In the genomic region with DNA sequence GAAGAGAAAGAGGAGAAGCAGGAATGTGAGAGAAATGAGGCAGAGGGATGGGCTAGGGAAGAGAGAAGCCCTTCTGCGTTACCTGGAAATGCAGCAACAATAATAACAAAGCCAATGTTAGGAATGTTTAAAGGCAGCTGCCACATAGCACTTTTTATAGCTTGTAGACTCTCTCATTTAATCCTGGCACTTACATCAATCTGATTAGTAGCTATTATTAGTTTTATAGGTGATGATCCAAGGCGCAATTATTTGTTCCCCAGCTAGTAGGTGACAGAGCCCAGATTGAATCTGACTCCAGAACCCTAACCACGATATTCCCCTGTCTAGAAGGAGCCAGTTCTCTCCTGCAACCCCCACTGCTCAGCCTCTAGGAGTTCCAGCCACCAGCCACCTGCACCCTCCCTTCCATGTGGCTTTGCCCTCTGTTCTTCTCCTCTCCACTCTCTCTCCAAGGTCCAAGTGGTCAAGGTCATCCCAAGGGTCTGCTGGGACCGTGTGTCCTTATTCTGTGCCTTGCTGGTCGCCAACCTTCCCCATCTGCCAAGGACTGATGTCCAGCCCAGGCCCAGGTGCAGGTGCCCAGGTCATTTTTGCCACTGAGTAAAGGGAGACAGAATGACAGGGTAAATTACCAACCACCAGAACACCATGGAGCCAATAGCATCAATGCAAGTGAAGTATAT, we compare ENCODE assay signal across 1 cellular context.
TF ChIP-seq lines count a peak whose summit lies in the region.

No MANE protein-coding gene starts in this region.

TF ChIP-seq in A549, 52 proteins besides CTCF, POLR2A, EP300 and RAD21:
- TF ChIP-seq, protein P1, sequence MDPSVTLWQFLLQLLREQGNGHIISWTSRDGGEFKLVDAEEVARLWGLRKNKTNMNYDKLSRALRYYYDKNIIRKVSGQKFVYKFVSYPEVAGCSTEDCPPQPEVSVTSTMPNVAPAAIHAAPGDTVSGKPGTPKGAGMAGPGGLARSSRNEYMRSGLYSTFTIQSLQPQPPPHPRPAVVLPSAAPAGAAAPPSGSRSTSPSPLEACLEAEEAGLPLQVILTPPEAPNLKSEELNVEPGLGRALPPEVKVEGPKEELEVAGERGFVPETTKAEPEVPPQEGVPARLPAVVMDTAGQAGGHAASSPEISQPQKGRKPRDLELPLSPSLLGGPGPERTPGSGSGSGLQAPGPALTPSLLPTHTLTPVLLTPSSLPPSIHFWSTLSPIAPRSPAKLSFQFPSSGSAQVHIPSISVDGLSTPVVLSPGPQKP (IDR thresholded peaks at IDR 0.05; ENCODE audit: low read depth, low read length): no peak
- no peak for TF ChIP-seq SMC3 (IDR thresholded peaks at IDR 0.05)
- no peak for TF ChIP-seq PHF8 (IDR thresholded peaks at IDR 0.05; ENCODE audit: borderline replicate concordance, low read depth)
- TF ChIP-seq, protein P2, sequence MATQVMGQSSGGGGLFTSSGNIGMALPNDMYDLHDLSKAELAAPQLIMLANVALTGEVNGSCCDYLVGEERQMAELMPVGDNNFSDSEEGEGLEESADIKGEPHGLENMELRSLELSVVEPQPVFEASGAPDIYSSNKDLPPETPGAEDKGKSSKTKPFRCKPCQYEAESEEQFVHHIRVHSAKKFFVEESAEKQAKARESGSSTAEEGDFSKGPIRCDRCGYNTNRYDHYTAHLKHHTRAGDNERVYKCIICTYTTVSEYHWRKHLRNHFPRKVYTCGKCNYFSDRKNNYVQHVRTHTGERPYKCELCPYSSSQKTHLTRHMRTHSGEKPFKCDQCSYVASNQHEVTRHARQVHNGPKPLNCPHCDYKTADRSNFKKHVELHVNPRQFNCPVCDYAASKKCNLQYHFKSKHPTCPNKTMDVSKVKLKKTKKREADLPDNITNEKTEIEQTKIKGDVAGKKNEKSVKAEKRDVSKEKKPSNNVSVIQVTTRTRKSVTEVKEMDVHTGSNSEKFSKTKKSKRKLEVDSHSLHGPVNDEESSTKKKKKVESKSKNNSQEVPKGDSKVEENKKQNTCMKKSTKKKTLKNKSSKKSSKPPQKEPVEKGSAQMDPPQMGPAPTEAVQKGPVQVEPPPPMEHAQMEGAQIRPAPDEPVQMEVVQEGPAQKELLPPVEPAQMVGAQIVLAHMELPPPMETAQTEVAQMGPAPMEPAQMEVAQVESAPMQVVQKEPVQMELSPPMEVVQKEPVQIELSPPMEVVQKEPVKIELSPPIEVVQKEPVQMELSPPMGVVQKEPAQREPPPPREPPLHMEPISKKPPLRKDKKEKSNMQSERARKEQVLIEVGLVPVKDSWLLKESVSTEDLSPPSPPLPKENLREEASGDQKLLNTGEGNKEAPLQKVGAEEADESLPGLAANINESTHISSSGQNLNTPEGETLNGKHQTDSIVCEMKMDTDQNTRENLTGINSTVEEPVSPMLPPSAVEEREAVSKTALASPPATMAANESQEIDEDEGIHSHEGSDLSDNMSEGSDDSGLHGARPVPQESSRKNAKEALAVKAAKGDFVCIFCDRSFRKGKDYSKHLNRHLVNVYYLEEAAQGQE (IDR thresholded peaks at IDR 0.05): no peak
- TF ChIP-seq, protein P3, sequence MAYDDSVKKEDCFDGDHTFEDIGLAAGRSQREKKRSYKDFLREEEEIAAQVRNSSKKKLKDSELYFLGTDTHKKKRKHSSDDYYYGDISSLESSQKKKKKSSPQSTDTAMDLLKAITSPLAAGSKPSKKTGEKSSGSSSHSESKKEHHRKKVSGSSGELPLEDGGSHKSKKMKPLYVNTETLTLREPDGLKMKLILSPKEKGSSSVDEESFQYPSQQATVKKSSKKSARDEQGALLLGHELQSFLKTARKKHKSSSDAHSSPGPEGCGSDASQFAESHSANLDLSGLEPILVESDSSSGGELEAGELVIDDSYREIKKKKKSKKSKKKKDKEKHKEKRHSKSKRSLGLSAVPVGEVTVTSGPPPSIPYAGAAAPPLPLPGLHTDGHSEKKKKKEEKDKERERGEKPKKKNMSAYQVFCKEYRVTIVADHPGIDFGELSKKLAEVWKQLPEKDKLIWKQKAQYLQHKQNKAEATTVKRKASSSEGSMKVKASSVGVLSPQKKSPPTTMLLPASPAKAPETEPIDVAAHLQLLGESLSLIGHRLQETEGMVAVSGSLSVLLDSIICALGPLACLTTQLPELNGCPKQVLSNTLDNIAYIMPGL (CRISPR knock-in tag; IDR thresholded peaks at IDR 0.05; ENCODE audit: borderline replicate concordance): no peak
- no peak for TF ChIP-seq KDM1A (IDR thresholded peaks at IDR 0.05; ENCODE audit: low read depth)
- TF ChIP-seq TFCP2L1 (CRISPR knock-in tag; IDR thresholded peaks at IDR 0.05): no peak
- TF ChIP-seq, protein P4, sequence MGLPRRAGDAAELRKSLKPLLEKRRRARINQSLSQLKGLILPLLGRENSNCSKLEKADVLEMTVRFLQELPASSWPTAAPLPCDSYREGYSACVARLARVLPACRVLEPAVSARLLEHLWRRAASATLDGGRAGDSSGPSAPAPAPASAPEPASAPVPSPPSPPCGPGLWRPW (IDR thresholded peaks at IDR 0.05): no peak
- no peak for TF ChIP-seq CHD2 (IDR thresholded peaks at IDR 0.05; ENCODE audit: low read length, partially characterized antibody)
- no peak for TF ChIP-seq NR3C1 (IDR thresholded peaks at IDR 0.05)
- TF ChIP-seq EHMT2 (IDR thresholded peaks at IDR 0.05; ENCODE audit: low read depth): no peak
- no peak for TF ChIP-seq HOXB5 (CRISPR knock-in tag; IDR thresholded peaks at IDR 0.05)
- TF ChIP-seq RCOR1 (IDR thresholded peaks at IDR 0.05; ENCODE audit: low read depth, low read length): no peak
- TF ChIP-seq BHLHE40 (IDR thresholded peaks at IDR 0.05; ENCODE audit: low read depth, low read length): no peak
- TF ChIP-seq ESRRA (IDR thresholded peaks at IDR 0.05; ENCODE audit: borderline replicate concordance, low read length): no peak
- TF ChIP-seq, protein P5, sequence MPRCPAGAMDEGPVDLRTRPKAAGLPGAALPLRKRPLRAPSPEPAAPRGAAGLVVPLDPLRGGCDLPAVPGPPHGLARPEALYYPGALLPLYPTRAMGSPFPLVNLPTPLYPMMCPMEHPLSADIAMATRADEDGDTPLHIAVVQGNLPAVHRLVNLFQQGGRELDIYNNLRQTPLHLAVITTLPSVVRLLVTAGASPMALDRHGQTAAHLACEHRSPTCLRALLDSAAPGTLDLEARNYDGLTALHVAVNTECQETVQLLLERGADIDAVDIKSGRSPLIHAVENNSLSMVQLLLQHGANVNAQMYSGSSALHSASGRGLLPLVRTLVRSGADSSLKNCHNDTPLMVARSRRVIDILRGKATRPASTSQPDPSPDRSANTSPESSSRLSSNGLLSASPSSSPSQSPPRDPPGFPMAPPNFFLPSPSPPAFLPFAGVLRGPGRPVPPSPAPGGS (IDR thresholded peaks at IDR 0.05): no peak
- no peak for TF ChIP-seq HOXB13 (CRISPR knock-in tag; IDR thresholded peaks at IDR 0.05; ENCODE audit: low read depth)
- TF ChIP-seq, protein P6, sequence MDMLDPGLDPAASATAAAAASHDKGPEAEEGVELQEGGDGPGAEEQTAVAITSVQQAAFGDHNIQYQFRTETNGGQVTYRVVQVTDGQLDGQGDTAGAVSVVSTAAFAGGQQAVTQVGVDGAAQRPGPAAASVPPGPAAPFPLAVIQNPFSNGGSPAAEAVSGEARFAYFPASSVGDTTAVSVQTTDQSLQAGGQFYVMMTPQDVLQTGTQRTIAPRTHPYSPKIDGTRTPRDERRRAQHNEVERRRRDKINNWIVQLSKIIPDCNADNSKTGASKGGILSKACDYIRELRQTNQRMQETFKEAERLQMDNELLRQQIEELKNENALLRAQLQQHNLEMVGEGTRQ (IDR thresholded peaks at IDR 0.05): no peak
- no peak for TF ChIP-seq HOXA7 (CRISPR knock-in tag; IDR thresholded peaks at IDR 0.05)
TF ChIP-seq in A549: peak in this region for 0.
